Comparison of ENCODE assay signal across 1 cellular context in genomic region chr19:15379083-15379995, GRCh38.
TF ChIP-seq lines count a peak whose summit lies in the region.

Gene AKAP8 (minus strand): TSS chr19:15379787. CDS start chr19:15379731, 56 bp downstream.

TF ChIP-seq in HepG2, 621 proteins besides CTCF, POLR2A, EP300 and RAD21 (continued from another document and continues in another):
- TF ChIP-seq TFDP2 (CRISPR knock-in tag; IDR thresholded peaks at IDR 0.05) = peak; percentile 47; the same call in 1 of the 2 replicates
- TF ChIP-seq ZNF326 (CRISPR knock-in tag; IDR thresholded peaks at IDR 0.05; ENCODE audit: borderline replicate concordance) = no peak
- no peak for TF ChIP-seq SRSF9 (IDR thresholded peaks at IDR 0.05; ENCODE audit: borderline replicate concordance, insufficient read depth, low read depth, low read length, poor library complexity, severe bottlenecking)
- no peak; the same call in 1 of the 2 replicates for TF ChIP-seq ZFP91 (CRISPR knock-in tag; IDR thresholded peaks at IDR 0.05; ENCODE audit: borderline replicate concordance)
- peak; percentile 52 for TF ChIP-seq ZNF451 (CRISPR knock-in tag; IDR thresholded peaks at IDR 0.05)
- TF ChIP-seq THAP11 (CRISPR knock-in tag; IDR thresholded peaks at IDR 0.05) = peak; percentile 99
- no peak for TF ChIP-seq ZNF737 (CRISPR knock-in tag; IDR thresholded peaks at IDR 0.05; ENCODE audit: borderline replicate concordance)
- TF ChIP-seq RCOR2 (CRISPR knock-in tag; IDR thresholded peaks at IDR 0.05) = no peak
- no peak for TF ChIP-seq FOXM1 (CRISPR knock-in tag; IDR thresholded peaks at IDR 0.05)
- TF ChIP-seq ZNF720 (CRISPR knock-in tag; IDR thresholded peaks at IDR 0.05) = no peak
- peak; percentile 24; the same call in 1 of the 2 replicates for TF ChIP-seq ZNF782 (CRISPR knock-in tag; IDR thresholded peaks at IDR 0.05; ENCODE audit: borderline replicate concordance)
- peak; percentile 77 for TF ChIP-seq RFX5 (IDR thresholded peaks at IDR 0.05; ENCODE audit: low read depth, low read length)
- no peak for TF ChIP-seq ZNF605 (CRISPR knock-in tag; IDR thresholded peaks at IDR 0.05)
- TF ChIP-seq ADNP (CRISPR knock-in tag; IDR thresholded peaks at IDR 0.05) = no peak
- TF ChIP-seq RARA (CRISPR knock-in tag; IDR thresholded peaks at IDR 0.05) = peak; percentile 11; the same call in 1 of the 2 replicates
- no peak for TF ChIP-seq ZBTB33 (CRISPR knock-in tag; IDR thresholded peaks at IDR 0.05)
- no peak for TF ChIP-seq ZNF337 (CRISPR knock-in tag; IDR thresholded peaks at IDR 0.05; ENCODE audit: borderline replicate concordance, low read depth)
- 0 out of 2 replicates have a peak, but pooled peaks have one; percentile 23 for TF ChIP-seq THRA (CRISPR knock-in tag; IDR thresholded peaks at IDR 0.05; ENCODE audit: borderline replicate concordance)
- peak; percentile 96 for TF ChIP-seq POLR2AphosphoS2 (IDR thresholded peaks at IDR 0.05; ENCODE audit: low read depth, low read length)
- TF ChIP-seq ZNF33B (CRISPR knock-in tag; IDR thresholded peaks at IDR 0.05) = 0 out of 2 replicates have a peak, but pooled peaks have one; percentile 31
- peak; percentile 90 for TF ChIP-seq HOXA9 (CRISPR knock-in tag; IDR thresholded peaks at IDR 0.05; ENCODE audit: borderline replicate concordance)
- no peak; the same call in 1 of the 2 replicates for TF ChIP-seq ZNF614 (CRISPR knock-in tag; IDR thresholded peaks at IDR 0.05; ENCODE audit: borderline replicate concordance)
- TF ChIP-seq ZNF142 (CRISPR knock-in tag; IDR thresholded peaks at IDR 0.05) = peak; percentile 73; the same call in 1 of the 2 replicates
- TF ChIP-seq ARID4A (CRISPR knock-in tag; IDR thresholded peaks at IDR 0.05; ENCODE audit: borderline replicate concordance) = peak; percentile 70
- 0 out of 2 replicates have a peak, but pooled peaks have one; percentile 9 for TF ChIP-seq ZSCAN12 (CRISPR knock-in tag; IDR thresholded peaks at IDR 0.05)
- TF ChIP-seq DMAP1 (CRISPR knock-in tag; IDR thresholded peaks at IDR 0.05) = no peak; the same call in 1 of the 2 replicates
- TF ChIP-seq BRCA1 (CRISPR knock-in tag; IDR thresholded peaks at IDR 0.05) = peak; percentile 63; the same call in 1 of the 2 replicates
- no peak for TF ChIP-seq NFIB (CRISPR knock-in tag; IDR thresholded peaks at IDR 0.05; ENCODE audit: borderline replicate concordance)
- no peak for TF ChIP-seq ZNF652 (CRISPR knock-in tag; IDR thresholded peaks at IDR 0.05; ENCODE audit: borderline replicate concordance, low read depth)
- TF ChIP-seq SP5 (CRISPR knock-in tag; IDR thresholded peaks at IDR 0.05; ENCODE audit: borderline replicate concordance, low read depth) = no peak; the same call in 1 of the 2 replicates
- peak; percentile 69 for TF ChIP-seq BCL3 (CRISPR knock-in tag; IDR thresholded peaks at IDR 0.05)
- no peak for TF ChIP-seq KDM4B (CRISPR knock-in tag; IDR thresholded peaks at IDR 0.05)
- peak; percentile 8 for TF ChIP-seq DBP (CRISPR knock-in tag; IDR thresholded peaks at IDR 0.05; ENCODE audit: not compliant biosample characterization)
- TF ChIP-seq RFX3 (CRISPR knock-in tag; IDR thresholded peaks at IDR 0.05) = no peak
- no peak for TF ChIP-seq NAIF1 (CRISPR knock-in tag; IDR thresholded peaks at IDR 0.05; ENCODE audit: borderline replicate concordance)
- TF ChIP-seq ZNF362 (CRISPR knock-in tag; IDR thresholded peaks at IDR 0.05; ENCODE audit: borderline replicate concordance) = no peak
- peak; percentile 60 for TF ChIP-seq PHF20 (CRISPR knock-in tag; IDR thresholded peaks at IDR 0.05)
- TF ChIP-seq TCF7 (IDR thresholded peaks at IDR 0.05; ENCODE audit: low read depth) = no peak
- TF ChIP-seq RARG (CRISPR knock-in tag; IDR thresholded peaks at IDR 0.05; ENCODE audit: low read depth) = no peak
- no peak for TF ChIP-seq ZNF570 (CRISPR knock-in tag; IDR thresholded peaks at IDR 0.05; ENCODE audit: borderline replicate concordance)
- TF ChIP-seq FOXK1 (CRISPR knock-in tag; IDR thresholded peaks at IDR 0.05; ENCODE audit: borderline replicate concordance, low read depth) = peak; percentile 86; the same call in 1 of the 2 replicates
